In genomic region chr20:50704039-50704438, GRCh38 we compare ENCODE assay signal across 1 cellular context. TPM values are rescaled to one million over a fixed set of nuclear protein-coding genes. Genes with fewer than 3 reads are reported as not detected.
"Had no signal": no experiment of that assay in that cellular context is flagged by ENCODE, and none has a peak within 500 bp of the region (broad histone marks: within the 10 kb centered on the region; RNA-seq: fewer than 3 reads in every experiment).

No MANE protein-coding gene starts in this region.

RNA-seq across cellular contexts. Expression of gene RIPOR3, which starts 12.7 kb away (rescaled TPM):
- total RNA-seq: SK-MEL-5 had no signal
